In genomic region chr17:17326275-17326875, GRCh38 we compare ENCODE assay signal across 22 cellular contexts. TPM values are rescaled to one million over a fixed set of nuclear protein-coding genes. Genes with fewer than 3 reads are reported as not detected.
DNase-seq lines count a peak whose midpoint lies in the region; ATAC-seq and TF ChIP-seq lines count a peak whose summit lies in the region.
"Had no signal": no experiment of that assay in that cellular context is flagged by ENCODE, and none has a peak within 500 bp of the region (broad histone marks: within the 10 kb centered on the region; RNA-seq: fewer than 3 reads in every experiment).

No MANE protein-coding gene starts in this region.

- peaks cover 10% of the 10 kb centered on the region for H3F3A ChIP-seq in neural progenitor cell (ENCODE audit: low read depth)

- H3K4me1 Mint-ChIP-seq in neural progenitor cell = peaks cover 14% of the 10 kb centered on the region

- H3K4me3 Mint-ChIP-seq in neural progenitor cell = no peak overlapping the region
- H3K4me3 Mint-ChIP-seq: CD8-positive, alpha-beta T cell had no signal

- no peak for TF ChIP-seq CTCF in heart right ventricle (IDR thresholded peaks at IDR 0.05)
- no peak for TF ChIP-seq CTCF in neural progenitor cell (IDR thresholded peaks at IDR 0.05)

- no peaks in the 10 kb centered on the region for H3K9me3 ChIP-seq in heart right ventricle
- H3K9me3 ChIP-seq in neural progenitor cell (ENCODE audit: low read depth) = no peaks in the 10 kb centered on the region
- H3K9me3 ChIP-seq: Peyer's patch, SJCRH30 had no signal

- H3K36me3 ChIP-seq in heart right ventricle (peaks cover 0 to 6% (median 0%) of the 10 kb centered on the region in 9 donors), neural progenitor cell (no peaks in the 10 kb centered on the region)
- H3K36me3 ChIP-seq: Peyer's patch, SJCRH30 had no signal

- peaks cover 6% of the 10 kb centered on the region for H3K27me3 Mint-ChIP-seq in neural progenitor cell (ENCODE audit: insufficient read depth, low read depth)

- intact Hi-C loops in Right ventricle myocardium superior (cut with DNase I) = no loop called here
- intact Hi-C loops in heart right ventricle (cut with DNase I) = no loop called here

- H3K27ac Mint-ChIP-seq in neural progenitor cell = no peak overlapping the region
- H3K27ac Mint-ChIP-seq: CD8-positive, alpha-beta T cell had no signal

- no peaks in the 10 kb centered on the region for H3K9me3 Mint-ChIP-seq in neural progenitor cell
- H3K9me3 Mint-ChIP-seq: CD8-positive, alpha-beta T cell had no signal

- no peaks in the 10 kb centered on the region for H3K36me3 Mint-ChIP-seq in neural progenitor cell

- no peak overlapping the region for H3K4me3 ChIP-seq in heart right ventricle
- no peak overlapping the region for H3K4me3 ChIP-seq in neural progenitor cell
- H3K4me3 ChIP-seq: Peyer's patch, SJCRH30 had no signal

- H3K27me3 ChIP-seq in heart right ventricle (no peaks in the 10 kb centered on the region), neural progenitor cell (no peaks in the 10 kb centered on the region)
- H3K27me3 ChIP-seq: Peyer's patch, SJCRH30 had no signal

- DNase-seq in Right ventricle myocardium superior (peak; percentile 18), heart right ventricle (no peak), germinal center (ENCODE audit: low spot score) (peak; percentile 0), neural progenitor cell (ENCODE audit: low spot score) (peak; percentile 75), kidney tubule cell (ENCODE audit: low spot score) (no peak), midbrain (lab: John Stamatoyannopoulos, UW) (no peak), HK-2 (ENCODE audit: unreplicated experiment) (no peak)
- DNase-seq: C1 segment of cervical spinal cord; Calu3; CD8-positive, alpha-beta T cell; DMS153; GDM1; Kasumi-1; NCI-H1694 treated with DMSO at 0.1 percent for 48 hours; NCI-H2081 treated with DMSO at 0.1 percent for 48 hours; NCI-H2171 treated with DMSO at 0.1 percent for 48 hours; NCI-H524 treated with DMSO at 0.1 percent for 48 hours; NCI-H82; Peyer's patch had no signal

- no peak overlapping the region for H3K27ac ChIP-seq in heart right ventricle
- H3K27ac ChIP-seq in neural progenitor cell = no peak overlapping the region
- H3K27ac ChIP-seq: 22Rv1, Peyer's patch had no signal

- H2AFZ ChIP-seq in neural progenitor cell (replicated peaks) = no peak overlapping the region

- H3K4me1 ChIP-seq in heart right ventricle (no peaks in the 10 kb centered on the region), neural progenitor cell (peaks cover 11% of the 10 kb centered on the region)
- H3K4me1 ChIP-seq: Peyer's patch had no signal

- H3K79me2 ChIP-seq in neural progenitor cell (ENCODE audit: low read depth) = no peaks in the 10 kb centered on the region

- WGBS in heart right ventricle, 2 donors = 91 to 94% methylated on average over 13 of the region's 13 CpGs

- ATAC-seq in Right ventricle myocardium superior (ENCODE audit: poor library complexity) (no peak), heart right ventricle (no peak), HG03175 (IDR thresholded peaks at IDR 0.05; ENCODE audit: unreplicated experiment) (no peak)
- ATAC-seq: CD8-positive, alpha-beta T cell had no signal

- peak overlapping the region; percentile 52 for H3K4me2 ChIP-seq in neural progenitor cell

- H3K9ac ChIP-seq in neural progenitor cell = no peak overlapping the region

- no peaks in the 10 kb centered on the region for H4K20me1 ChIP-seq in neural progenitor cell (ENCODE audit: low read depth)

RNA-seq across cellular contexts. Expression of gene NT5M, which starts 23.2 kb away (rescaled TPM):
- 8.5 TPM for total RNA-seq in Right ventricle myocardium superior
- 10 to 100 TPM in 5 of 10 donors, 1 to 10 TPM in 5; 7.4 to 15.8 (median 9.8) TPM for total RNA-seq in heart right ventricle
- polyA plus RNA-seq in heart right ventricle = 10 to 100 TPM in 1 of 2 donors, 1 to 10 TPM in 1; 4.9 to 14.8 TPM
- total RNA-seq in neural progenitor cell (ENCODE audit: low replicate concordance) = 4.1 and 9.0 TPM in 2 replicates

RNA-seq across cellular contexts. Expression of gene COPS3, which starts 45.3 kb away (rescaled TPM):
- total RNA-seq in Right ventricle myocardium superior (72.9 TPM), heart right ventricle (10 to 100 TPM; 63.8 to 84.4 (median 71.1) TPM), neural progenitor cell (ENCODE audit: low replicate concordance) (99.8 and 113 TPM in 2 replicates)
- 10 to 100 TPM; 23.4 to 84.6 TPM for polyA plus RNA-seq in heart right ventricle

Comparison
In these comparisons a context has a peak if more than half of its experiments do, and no peak if none do; other contexts are left out.
1. DNase-seq: peak in Right ventricle myocardium superior (single experiment), germinal center (single experiment) and neural progenitor cell (single experiment); none in heart right ventricle (0 of 2), kidney tubule cell (single experiment), midbrain (single experiment) and HK-2 (single experiment).